In the genomic region with DNA sequence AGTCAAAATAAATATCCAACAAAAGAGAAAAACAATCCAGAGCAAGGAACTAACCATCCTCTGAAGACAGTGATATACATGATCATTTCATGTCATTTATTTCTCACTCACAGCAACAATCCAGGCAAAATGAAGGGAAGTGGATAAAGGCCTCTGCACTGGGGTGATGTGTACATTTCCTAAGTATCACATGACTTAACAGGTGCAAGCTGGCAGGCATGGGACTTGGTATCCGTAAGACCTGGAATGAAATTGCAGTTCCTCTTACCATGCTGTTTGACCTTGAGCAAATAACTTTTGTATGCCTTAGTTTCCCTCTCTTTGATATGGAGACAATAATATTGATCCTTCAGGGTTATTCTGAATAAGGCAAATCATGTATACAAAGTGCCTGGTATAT, we compare ENCODE assay signal across 32 cellular contexts.
"Had no signal": no experiment of that assay in that cellular context is flagged by ENCODE, and none has a peak within 500 bp of the region (broad histone marks: within the 10 kb centered on the region; RNA-seq: fewer than 3 reads in every experiment).

No MANE protein-coding gene starts in this region.

- H3K4me1 ChIP-seq: ascending aorta, esophagus muscularis mucosa, foreskin keratinocyte, gastrocnemius medialis, heart left ventricle had no signal

- DNase-seq: activated CD4-positive, alpha-beta memory T cell treated with anti-CD3 and anti-CD28 coated beads, Interleukin-2, amount 10 ng/mL, durations not matched to agents 7 days and 5 days; activated CD4-positive, alpha-beta T cell treated with anti-CD3 and anti-CD28 coated beads for 1 hour; activated CD4-positive, alpha-beta T cell treated with anti-CD3 and anti-CD28 coated beads for 4 hours; activated CD4-positive, alpha-beta T cell treated with anti-CD3 and anti-CD28 coated beads, Interleukin-2, amount 10 ng/mL, durations not matched to agents 7 days and 5 days; activated CD4-positive, alpha-beta T cell treated with anti-CD3 and anti-CD28 coated beads, Interleukin-2, amount 50 U/mL, for 4 hours; activated CD8-positive, alpha-beta memory T cell treated with anti-CD3 and anti-CD28 coated beads, Interleukin-2, amount 50 U/mL, for 48 hours; activated gamma-delta T cell; activated naive CD4-positive, alpha-beta T cell; activated naive CD4-positive, alpha-beta T cell treated with anti-CD3 and anti-CD28 coated beads, Interleukin-2, amount 10 ng/mL, durations not matched to agents 7 days and 5 days; activated naive CD8-positive, alpha-beta T cell treated with anti-CD3 and anti-CD28 coated beads, Interleukin-2, amount 10 ng/mL, durations not matched to agents 7 days and 5 days; activated T-cell treated with anti-CD3 and anti-CD28 coated beads for 4 hours; activated T-cell treated with anti-CD3 and anti-CD28 coated beads, Interleukin-2, amount 50 U/mL, for 24 hours; activated T-cell treated with anti-CD3 and anti-CD28 coated beads, Interleukin-2, amount 50 U/mL, for 72 hours; brain microvascular endothelial cell; cortex of kidney; dermis blood vessel endothelial cell; effector CD4-positive, alpha-beta T cell; effector memory CD8-positive, alpha-beta T cell; erythroblast; foreskin keratinocyte; gastrocnemius medialis; glutamatergic neuron; heart left ventricle; T-helper 2 cell had no signal

- ATAC-seq: activated naive CD4-positive, alpha-beta T cell treated with anti-CD3 and anti-CD28 coated beads, Interleukin-2, amount 50 U/mL, for 72 hours; activated T-cell treated with anti-CD3 and anti-CD28 coated beads, Interleukin-2, amount 50 U/mL, for 72 hours; effector memory CD8-positive, alpha-beta T cell; foreskin keratinocyte; gastrocnemius medialis; heart left ventricle; WTC11 had no signal

- H3K9me3 ChIP-seq: ascending aorta, esophagus muscularis mucosa, gastrocnemius medialis, heart left ventricle had no signal

- H3K27me3 ChIP-seq: ascending aorta, brain microvascular endothelial cell, esophagus muscularis mucosa, foreskin keratinocyte, gastrocnemius medialis, heart left ventricle had no signal

- H3K4me3 ChIP-seq: ascending aorta, esophagus muscularis mucosa, gastrocnemius medialis, heart left ventricle had no signal

- H3K27ac ChIP-seq: ascending aorta, brain microvascular endothelial cell, esophagus muscularis mucosa, foreskin keratinocyte, gastrocnemius medialis, heart left ventricle, VCaP had no signal

- FAIRE-seq: bronchial epithelial cell, colon, TTC549 had no signal

- H3K36me3 ChIP-seq: ascending aorta, brain microvascular endothelial cell, esophagus muscularis mucosa, gastrocnemius medialis, heart left ventricle had no signal
